ENCODE assay signal across 22 cellular contexts in genomic region chr5:93240228-93240834, GRCh38.
DNase-seq lines count a peak whose midpoint lies in the region; ATAC-seq and TF ChIP-seq lines count a peak whose summit lies in the region.
"Had no signal": no experiment of that assay in that cellular context is flagged by ENCODE, and none has a peak within 500 bp of the region (broad histone marks: within the 10 kb centered on the region; RNA-seq: fewer than 3 reads in every experiment).

No MANE protein-coding gene starts in this region.

- TF ChIP-seq CTCF in type B pancreatic cell (conservative IDR thresholded peaks at IDR 0.05) = no peak

- H3K27ac Mint-ChIP-seq in type B pancreatic cell = no peak overlapping the region
- no peak overlapping the region for H3K27ac Mint-ChIP-seq in stimulated activated naive CD8-positive, alpha-beta T cell treated with anti-CD3 and anti-CD28 coated beads, Interleukin-15, amount 100 ng/mL, for 72 hours
- H3K27ac Mint-ChIP-seq: CD8-positive, alpha-beta memory T cell; T-helper 1 cell treated with Interleukin-12 subunit alpha and Interleukin-12 subunit beta and Interleukin-4 antibody, amounts not matched to agents 30 μg/mL and 1 μg/mL, for 36 hours had no signal

- peaks cover 8% of the 10 kb centered on the region for H3K27me3 Mint-ChIP-seq in type B pancreatic cell
- no peaks in the 10 kb centered on the region for H3K27me3 Mint-ChIP-seq in stimulated activated naive CD8-positive, alpha-beta T cell treated with anti-CD3 and anti-CD28 coated beads, Interleukin-15, amount 100 ng/mL, for 72 hours
- H3K27me3 Mint-ChIP-seq: CD8-positive, alpha-beta memory T cell had no signal

- H3K9me3 Mint-ChIP-seq in type B pancreatic cell = no peaks in the 10 kb centered on the region
- peaks cover 0 to 3% of the 10 kb centered on the region in 2 donors for H3K9me3 Mint-ChIP-seq in stimulated activated naive CD8-positive, alpha-beta T cell treated with anti-CD3 and anti-CD28 coated beads, Interleukin-15, amount 100 ng/mL, for 72 hours

- H3K4me3 Mint-ChIP-seq in type B pancreatic cell = no peak overlapping the region
- no peak overlapping the region for H3K4me3 Mint-ChIP-seq in stimulated activated naive CD8-positive, alpha-beta T cell treated with anti-CD3 and anti-CD28 coated beads, Interleukin-15, amount 100 ng/mL, for 72 hours
- H3K4me3 Mint-ChIP-seq: CD8-positive, alpha-beta memory T cell; T-helper 1 cell treated with Interleukin-12 subunit alpha and Interleukin-12 subunit beta and Interleukin-4 antibody, amounts not matched to agents 30 μg/mL and 1 μg/mL, for 36 hours had no signal

- no peaks in the 10 kb centered on the region for H3K36me3 Mint-ChIP-seq in type B pancreatic cell
- H3K36me3 Mint-ChIP-seq: CD8-positive, alpha-beta memory T cell had no signal

- DNase-seq in NCI-H187 treated with DMSO at 0.1 percent for 48 hours (lab: John Stamatoyannopoulos, UW) (no peak), type B pancreatic cell (ENCODE audit: extremely low spot score, unreplicated experiment) (no peak)
- DNase-seq in stimulated activated naive CD8-positive, alpha-beta T cell treated with anti-CD3 and anti-CD28 coated beads, Interleukin-15, amount 100 ng/mL, for 72 hours = no peak
- DNase-seq: BE2C; CD8-positive, alpha-beta memory T cell; DND-41; GDM1; GM23248; KG1; NCI-H1092 treated with DMSO at 0.1 percent for 48 hours; NCI-H1694 treated with DMSO at 0.1 percent for 48 hours; NCI-H446 treated with DMSO at 0.1 percent for 48 hours; NCI-H774; Peyer's patch; Right ventricle myocardium superior had no signal

- H3K4me1 Mint-ChIP-seq in type B pancreatic cell (ENCODE audit: unreplicated experiment) = peaks cover 15% of the 10 kb centered on the region
- no peaks in the 10 kb centered on the region for H3K4me1 Mint-ChIP-seq in stimulated activated naive CD8-positive, alpha-beta T cell treated with anti-CD3 and anti-CD28 coated beads, Interleukin-15, amount 100 ng/mL, for 72 hours
- H3K4me1 Mint-ChIP-seq: CD8-positive, alpha-beta memory T cell had no signal

- ATAC-seq in GM18909 (IDR thresholded peaks at IDR 0.05; ENCODE audit: poor library complexity, unreplicated experiment) (peak; percentile 62), GM21717 (IDR thresholded peaks at IDR 0.05; ENCODE audit: unreplicated experiment) (peak; percentile 57), HG03175 (IDR thresholded peaks at IDR 0.05; ENCODE audit: unreplicated experiment) (peak; percentile 56), GM18868 (IDR thresholded peaks at IDR 0.05; ENCODE audit: unreplicated experiment) (no peak)
- no peak for ATAC-seq in stimulated activated naive CD8-positive, alpha-beta T cell treated with anti-CD3 and anti-CD28 coated beads, Interleukin-15, amount 100 ng/mL, for 72 hours
- ATAC-seq: HCT116, SK-N-SH treated with all-trans-retinoic acid at 6 μM for 48 hours had no signal

Comparison
In these comparisons a context has a peak if more than half of its experiments do, and no peak if none do; other contexts are left out.
1. ATAC-seq: peak in GM18909 (single experiment), GM21717 (single experiment) and HG03175 (single experiment); none in GM18868 (single experiment) and stimulated activated naive CD8-positive, alpha-beta T cell treated with anti-CD3 and anti-CD28 coated beads, Interleukin-15, amount 100 ng/mL, for 72 hours (single experiment).